8 cellular contexts compared by ENCODE assay signal in the genomic region with DNA sequence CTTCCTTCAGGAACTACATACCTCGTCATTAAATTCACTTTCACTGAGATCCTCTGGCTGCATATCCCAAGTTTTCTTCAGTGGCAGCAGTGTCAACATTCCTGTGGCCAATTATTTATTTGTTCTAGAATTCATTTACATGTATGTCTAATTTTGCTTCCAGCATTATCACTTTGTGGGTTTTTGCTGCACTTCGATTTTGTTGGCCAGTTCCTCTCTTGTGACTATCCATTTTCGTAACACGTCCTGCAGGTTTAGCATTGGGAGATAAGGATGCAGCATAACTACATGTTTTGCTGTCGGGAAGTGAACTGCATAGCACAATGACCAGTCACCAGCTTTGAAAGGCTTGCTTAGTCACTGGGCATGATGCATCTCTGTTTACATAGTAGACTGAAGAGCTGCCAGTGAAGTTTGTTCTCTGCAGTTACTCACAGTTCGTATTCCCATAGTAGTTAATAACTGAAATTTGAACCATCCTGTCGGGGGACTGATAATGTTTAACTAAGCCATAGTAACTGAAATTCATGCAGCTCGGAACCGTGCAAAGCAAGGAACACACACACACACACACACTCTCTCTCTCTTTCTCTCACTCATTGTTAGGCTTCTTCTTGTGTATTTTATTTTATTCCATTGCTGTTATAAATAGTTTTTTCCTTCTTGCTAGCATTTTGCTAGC. TPM values are rescaled to one million over a fixed set of nuclear protein-coding genes. Genes with fewer than 3 reads are reported as not detected.
A peak's percentile ranks its signal among the peaks of the same experiment; 100 is the strongest.
DNase-seq lines count a peak whose midpoint lies in the region; ATAC-seq and TF ChIP-seq lines count a peak whose summit lies in the region.

No MANE protein-coding gene starts in this region.

- ATAC-seq in left colon (peak; percentile 99), HG03469 (IDR thresholded peaks at IDR 0.05; ENCODE audit: unreplicated experiment) (no peak)

- no peaks in the 10 kb centered on the region for H3K27me3 ChIP-seq in AG04450 (ENCODE audit: control insufficient read depth, insufficient read depth, low read length)

- H3K36me3 Mint-ChIP-seq in brain (peaks cover 71% of the 10 kb centered on the region), glutamatergic neuron (ENCODE audit: unreplicated experiment) (peaks cover 11% of the 10 kb centered on the region)

- TF ChIP-seq CTCF in AG04450 (IDR thresholded peaks at IDR 0.05; ENCODE audit: low read depth, low read length) (no peak), brain (conservative IDR thresholded peaks at IDR 0.05) (no peak), glutamatergic neuron (IDR thresholded peaks at IDR 0.05; ENCODE audit: partially characterized antibody, unreplicated experiment) (no peak)

- peaks cover 3% of the 10 kb centered on the region; the same call in 1 of the 2 replicates for H3K9me3 ChIP-seq in AG04450 (ENCODE audit: control insufficient read depth, insufficient read depth, low read length)

- CTCF ChIA-PET in AG04450 (lab: Charles Lee), result interaction anchor here (1.1 to 1.9 kb wide), 3 partner anchors 16 to 1691 kb away, joined by 5 to 7 read pairs (median 7); no protein-coding TSS in a partner anchor

- H3K27me3 Mint-ChIP-seq in brain (no peaks in the 10 kb centered on the region), glutamatergic neuron (ENCODE audit: unreplicated experiment) (no peaks in the 10 kb centered on the region)

- peak overlapping the region; percentile 24 for H3K4me3 ChIP-seq in AG04450 (ENCODE audit: low read depth, low read length)

- peaks cover 9% of the 10 kb centered on the region for H3K4me1 Mint-ChIP-seq in brain
- peaks cover 2% of the 10 kb centered on the region for H3K4me1 Mint-ChIP-seq in glutamatergic neuron (ENCODE audit: low read depth, unreplicated experiment)

- peak overlapping the region; percentile 85 for H3K27ac ChIP-seq in AG04450 (ENCODE audit: low read depth, low read length)

- peak overlapping the region in 3 of 5 experiments; percentile 48 to 83 (median 56) for H3K27ac Mint-ChIP-seq in brain
- H3K27ac Mint-ChIP-seq in glutamatergic neuron (ENCODE audit: unreplicated experiment), result no peak overlapping the region

- H3K9me3 Mint-ChIP-seq in brain, result no peaks in the 10 kb centered on the region
- H3K9me3 Mint-ChIP-seq in glutamatergic neuron (ENCODE audit: unreplicated experiment), result no peaks in the 10 kb centered on the region

- DNase-seq in AG04450 (ENCODE audit: low read depth, low spot score) (peak; percentile 97), NCI-H2029 (lab: John Stamatoyannopoulos, UW) (peak; percentile 79), left colon (peak in 1 of 2 donors; percentile 56), NCI-H128 (lab: John Stamatoyannopoulos, UW; ENCODE audit: unreplicated experiment) (no peak), glutamatergic neuron (no peak)
- DNase-seq in stimulated activated CD4-positive, alpha-beta T cell treated with anti-CD3 and anti-CD28 coated beads, Interleukin-12 subunit alpha, Interleukin-12 subunit beta, amount 100 ng/mL, for 4 hours, result no peak

- intact Hi-C loops in left colon (cut with DNase I, micrococcal nuclease), result no loop called here

- POLR2A ChIA-PET in AG04450 (lab: Yijun Ruan, JAX), result interaction anchor here (0.6 to 1.9 kb wide), 9 partner anchors 10 to 207 kb away, joined by 3 to 45 read pairs (median 5); partner anchors contain the start of genes DPY19L3, PDCD5 and ZNF507

- no peak overlapping the region for H3K4me3 Mint-ChIP-seq in brain
- H3K4me3 Mint-ChIP-seq in glutamatergic neuron (ENCODE audit: unreplicated experiment), result no peak overlapping the region

RNA-seq across cellular contexts. Expression of gene ZNF507, which starts 28.3 kb away (rescaled TPM):
- polyA plus RNA-seq in AG04450 (2011; rRNA removed), result 15.9 and 20.3 TPM in 2 replicates
- polyA minus RNA-seq in AG04450 (2011; rRNA and poly(A)+ RNA removed), result 19.9 and 24.9 TPM in 2 replicates
- polyA plus RNA-seq in brain (ENCODE audit: insufficient read depth, low read depth, low replicate concordance), result 16.7 TPM
- 10 to 100 TPM; 18.4 to 20.0 TPM for total RNA-seq in left colon
- 24.7 TPM for total RNA-seq in glutamatergic neuron (ENCODE audit: unreplicated experiment)

RNA-seq across cellular contexts. Expression of gene DPY19L3, which starts 31.8 kb away (rescaled TPM):
- polyA plus RNA-seq in AG04450 (2011; rRNA removed) (38.4 and 39.2 TPM in 2 replicates), brain (ENCODE audit: insufficient read depth, low read depth, low replicate concordance) (25.4 TPM)
- 74.1 and 75.7 TPM in 2 replicates for polyA minus RNA-seq in AG04450 (2011; rRNA and poly(A)+ RNA removed)
- total RNA-seq in left colon (10 to 100 TPM; 17.7 to 17.9 TPM), glutamatergic neuron (ENCODE audit: unreplicated experiment) (51.1 TPM)

Comparison
In these comparisons a context has a peak if more than half of its experiments do, and no peak if none do; other contexts are left out.
1. DNase-seq: peak in AG04450 (single experiment) and NCI-H2029 (single experiment); none in NCI-H128 (single experiment), glutamatergic neuron (single experiment) and stimulated activated CD4-positive, alpha-beta T cell treated with anti-CD3 and anti-CD28 coated beads, Interleukin-12 subunit alpha, Interleukin-12 subunit beta, amount 100 ng/mL, for 4 hours (single experiment).